Comparison of ENCODE assay signal across 10 cellular contexts in the genomic region with DNA sequence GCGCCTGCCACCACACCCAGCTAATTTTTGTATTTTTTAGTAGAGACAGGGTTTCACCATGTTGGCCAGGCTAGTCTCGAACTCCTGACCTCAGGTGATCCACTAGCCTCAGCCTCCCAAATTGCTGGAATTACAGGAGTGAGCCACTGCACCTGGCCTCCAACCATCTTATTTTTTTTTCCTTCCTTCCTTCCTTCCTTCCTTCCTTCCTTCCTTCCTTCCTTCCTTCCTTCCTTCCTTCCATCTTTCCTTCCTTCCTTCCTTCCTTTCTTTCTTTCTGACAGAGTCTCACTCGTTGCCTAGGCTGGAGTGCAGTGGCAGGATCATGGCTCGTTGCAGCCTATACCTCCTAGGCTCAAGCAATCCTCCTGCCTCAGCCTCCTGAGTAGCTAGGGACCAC. TPM values are rescaled to one million over a fixed set of nuclear protein-coding genes. Genes with fewer than 3 reads are reported as not detected.
"Had no signal": no experiment of that assay in that cellular context is flagged by ENCODE, and none has a peak within 500 bp of the region (broad histone marks: within the 10 kb centered on the region; RNA-seq: fewer than 3 reads in every experiment).

No MANE protein-coding gene starts in this region.

RNA-seq across cellular contexts. Expression of gene DPEP2NB, which starts 5.8 kb away (rescaled TPM):
- total RNA-seq: activated B cell treated with CpG ODN at 0.5 μM for 24 hours; activated CD4-positive, alpha-beta memory T cell treated with anti-CD3 and anti-CD28 coated beads, Interleukin-2, amount 10 ng/mL, durations not matched to agents 7 days and 5 days; activated CD8-positive, alpha-beta memory T cell treated with anti-CD3 and anti-CD28 coated beads, Interleukin-2, amount 10 ng/mL, durations not matched to agents 7 days and 5 days; activated naive CD8-positive, alpha-beta T cell treated with anti-CD3 and anti-CD28 coated beads for 36 hours; aorta; K562; M059J; PC-3; Peyer's patch; SJSA1 had no signal

RNA-seq across cellular contexts. Expression of gene DPEP2, which starts 10.6 kb away (rescaled TPM):
- total RNA-seq: M059J, PC-3 had no signal

RNA-seq across cellular contexts. Expression of gene DPEP3, which starts 29.6 kb away (rescaled TPM):
- total RNA-seq: aorta, K562, M059J, PC-3, Peyer's patch, SJSA1 had no signal
